Comparison of ENCODE assay signal across 9 cellular contexts in genomic region chr12:21526053-21526452, GRCh38. TPM values are rescaled to one million over a fixed set of nuclear protein-coding genes. Genes with fewer than 3 reads are reported as not detected.
A peak's percentile ranks its signal among the peaks of the same experiment; 100 is the strongest.
DNase-seq lines count a peak whose midpoint lies in the region; ATAC-seq and TF ChIP-seq lines count a peak whose summit lies in the region.
"Had no signal": no experiment of that assay in that cellular context is flagged by ENCODE, and none has a peak within 500 bp of the region (broad histone marks: within the 10 kb centered on the region; RNA-seq: fewer than 3 reads in every experiment).

Gene SPX, plus strand, starts transcription at chr12:21526296. Its CDS starts 177 bp downstream, at chr12:21526473.

- peaks cover 31% of the 10 kb centered on the region for H3K27me3 Mint-ChIP-seq in activated CD4-positive, alpha-beta T cell treated with anti-CD3 and anti-CD28 coated beads for 36 hours
- H3K27me3 Mint-ChIP-seq in activated naive CD8-positive, alpha-beta T cell = peaks cover 20% of the 10 kb centered on the region

- H3K27me3 ChIP-seq in iPS-18a (ENCODE audit: control insufficient read depth, insufficient read depth, low read length) = peaks cover 47% of the 10 kb centered on the region
- no peaks in the 10 kb centered on the region for H3K27me3 ChIP-seq in thoracic aorta (replicated peaks; ENCODE audit: insufficient read depth)

- H3K36me3 ChIP-seq in iPS-18a (ENCODE audit: control insufficient read depth, low read depth, low read length) = no peaks in the 10 kb centered on the region
- H3K36me3 ChIP-seq in thoracic aorta = no peaks in the 10 kb centered on the region

- H3K4me3 Mint-ChIP-seq in activated CD4-positive, alpha-beta T cell treated with anti-CD3 and anti-CD28 coated beads for 36 hours = peak within 1 kb of the TSS; percentile 57
- peak within 1 kb of the TSS; percentile 83 for H3K4me3 Mint-ChIP-seq in activated naive CD8-positive, alpha-beta T cell

- H3K27ac ChIP-seq in iPS-18a (ENCODE audit: low read length) (no peak within 1 kb of the TSS), thoracic aorta (no peak within 1 kb of the TSS)
- H3K27ac ChIP-seq: C4-2B had no signal

- intact Hi-C loops in activated CD4-positive, alpha-beta T cell treated with anti-CD3 and anti-CD28 coated beads for 36 hours (cut with DNase I, micrococcal nuclease) = no loop called here

- DNase-seq in activated CD4-positive, alpha-beta T cell treated with anti-CD3 and anti-CD28 coated beads for 36 hours = no peak
- DNase-seq in activated CD4-positive, alpha-beta T cell treated with anti-CD3 and anti-CD28 coated beads for 48 hours = no peak
- no peak for DNase-seq in thoracic aorta (ENCODE audit: low spot score)
- no peak for DNase-seq in NCI-H187 (lab: John Stamatoyannopoulos, UW)
- DNase-seq in NCI-H774 (lab: John Stamatoyannopoulos, UW) = no peak

- no peaks in the 10 kb centered on the region for H3K36me3 Mint-ChIP-seq in activated CD4-positive, alpha-beta T cell treated with anti-CD3 and anti-CD28 coated beads for 36 hours (ENCODE audit: low read depth)
- peaks cover 6% of the 10 kb centered on the region for H3K36me3 Mint-ChIP-seq in activated naive CD8-positive, alpha-beta T cell

- H3K9ac ChIP-seq in iPS-18a (ENCODE audit: low read length) = no peak within 1 kb of the TSS

- H3K4me1 ChIP-seq in iPS-18a (ENCODE audit: control insufficient read depth, low read depth, low read length) (peaks cover 7% of the 10 kb centered on the region), thoracic aorta (ENCODE audit: control insufficient read depth in 1 of 2, low read depth in 2 of 2) (peaks cover 3 to 12% of the 10 kb centered on the region in 2 donors)

- H3K4me1 Mint-ChIP-seq in activated CD4-positive, alpha-beta T cell treated with anti-CD3 and anti-CD28 coated beads for 36 hours = peaks cover 6% of the 10 kb centered on the region
- peaks cover 8% of the 10 kb centered on the region for H3K4me1 Mint-ChIP-seq in activated naive CD8-positive, alpha-beta T cell (ENCODE audit: low read depth)

- H3K9me3 ChIP-seq in iPS-18a (ENCODE audit: control insufficient read depth, low read depth, low read length) (no peaks in the 10 kb centered on the region), thoracic aorta (no peaks in the 10 kb centered on the region)

- H3K4me3 ChIP-seq in iPS-18a (ENCODE audit: low read length) (peak within 1 kb of the TSS; percentile 60), thoracic aorta (peak within 1 kb of the TSS; percentile 79)

- POLR2A ChIA-PET in activated CD4-positive, alpha-beta T cell treated with anti-CD3 and anti-CD28 coated beads for 36 hours (lab: Charles Lee) = no interaction called here

- no peak for ATAC-seq in activated CD4-positive, alpha-beta T cell treated with anti-CD3 and anti-CD28 coated beads for 36 hours
- ATAC-seq in thoracic aorta (ENCODE audit: insufficient number of reproducible peaks, low FRiP score, low read depth) = no peak
- no peak for ATAC-seq in HG03565 (IDR thresholded peaks at IDR 0.05; ENCODE audit: unreplicated experiment)

- H3K9me3 Mint-ChIP-seq in activated CD4-positive, alpha-beta T cell treated with anti-CD3 and anti-CD28 coated beads for 36 hours (ENCODE audit: low read depth) = peaks cover 8% of the 10 kb centered on the region
- peaks cover 10% of the 10 kb centered on the region for H3K9me3 Mint-ChIP-seq in activated naive CD8-positive, alpha-beta T cell (ENCODE audit: low read depth)

- CTCF ChIA-PET in activated CD4-positive, alpha-beta T cell treated with anti-CD3 and anti-CD28 coated beads for 36 hours (lab: Charles Lee) = interaction anchor here (0.9 kb wide), 1 partner anchor 48 kb away, joined by 3 read pairs; no protein-coding TSS in a partner anchor

- H3K27ac Mint-ChIP-seq in activated CD4-positive, alpha-beta T cell treated with anti-CD3 and anti-CD28 coated beads for 36 hours = peak within 1 kb of the TSS; percentile 49
- H3K27ac Mint-ChIP-seq in activated naive CD8-positive, alpha-beta T cell = no peak within 1 kb of the TSS

- no peak for TF ChIP-seq CTCF in thoracic aorta (IDR thresholded peaks at IDR 0.05)

RNA-seq across cellular contexts. Expression of gene SPX, which starts in this region (rescaled TPM):
- total RNA-seq in activated CD4-positive, alpha-beta T cell treated with anti-CD3 and anti-CD28 coated beads for 36 hours = under 1 TPM; 0.16 to 0.61 TPM
- total RNA-seq in thoracic aorta = under 1 TPM in 1 of 2 donors, not detected in 1; 0.81 TPM
